In the genomic region with DNA sequence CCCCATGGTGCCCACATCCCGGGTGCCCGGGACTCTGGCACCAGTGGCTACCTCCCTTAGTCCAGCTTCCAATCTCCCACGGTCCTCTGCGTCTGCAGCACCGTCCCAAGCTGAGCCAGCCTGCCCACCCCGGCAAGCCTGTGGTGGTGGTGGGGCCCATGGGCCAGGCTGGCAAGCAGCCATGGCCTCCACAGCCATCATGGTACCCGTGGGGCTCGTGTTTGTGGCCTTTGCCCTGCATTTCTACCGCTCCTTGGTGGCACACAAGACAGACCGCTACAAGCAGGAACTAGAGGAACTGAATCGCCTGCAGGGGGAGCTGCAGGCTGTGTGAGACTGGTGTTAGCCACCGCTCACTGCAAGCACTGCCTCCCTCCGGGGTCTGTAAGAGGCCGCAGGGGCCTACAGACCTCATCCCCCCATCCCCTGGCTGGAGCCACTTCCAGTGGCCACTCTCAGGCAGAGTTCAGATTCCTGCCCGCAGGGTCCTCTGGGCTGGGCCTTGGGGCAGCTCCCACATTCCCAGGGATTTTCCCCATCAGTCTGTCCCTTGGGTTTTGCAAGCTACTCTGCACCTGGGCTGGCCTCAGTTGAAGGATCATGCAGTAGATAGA, we compare ENCODE assay signal across 7 cellular contexts. TPM values are rescaled to one million over a fixed set of nuclear protein-coding genes. Genes with fewer than 3 reads are reported as not detected.
A peak's percentile ranks its signal among the peaks of the same experiment; 100 is the strongest.
DNase-seq lines count a peak whose midpoint lies in the region; ATAC-seq and TF ChIP-seq lines count a peak whose summit lies in the region.

No MANE protein-coding gene starts in this region.

- no peak overlapping the region for H3K4me3 ChIP-seq in ascending aorta

- no peaks in the 10 kb centered on the region for H3K9me3 Mint-ChIP-seq in T-cell

- H3K9me3 ChIP-seq in ascending aorta: no peaks in the 10 kb centered on the region

- POLR2A ChIA-PET in T-cell (lab: Charles Lee): no interaction called here

- H3K36me3 Mint-ChIP-seq in T-cell: no peaks in the 10 kb centered on the region

- H3K36me3 ChIP-seq in ascending aorta: no peaks in the 10 kb centered on the region

- H3K27me3 ChIP-seq in ascending aorta: no peaks in the 10 kb centered on the region

- H3K27ac Mint-ChIP-seq in T-cell: peak overlapping the region in 1 of 2 donors; percentile 11

- intact Hi-C loops in ascending aorta (cut with DNase I): no loop called here

- peaks cover 26 to 41% (median 30%) of the 10 kb centered on the region in 3 donors for H3K4me1 Mint-ChIP-seq in T-cell

- peak; percentile 85 for TF ChIP-seq CTCF in GM12872 (IDR thresholded peaks at IDR 0.05; ENCODE audit: insufficient read depth, low read depth, low read length)
- peak; percentile 38 to 60 (median 52) for TF ChIP-seq CTCF in ascending aorta (IDR thresholded peaks at IDR 0.05)

- CTCF ChIA-PET in T-cell (lab: Charles Lee): interaction anchor here (0.6 to 1.4 kb wide), 8 partner anchors 9 to 515 kb away, joined by 3 to 5 read pairs (median 3); a partner anchor contains a TSS

- H3K27me3 Mint-ChIP-seq in T-cell: no peaks in the 10 kb centered on the region

- peaks cover 11 to 36% of the 10 kb centered on the region in 2 donors for H3K4me1 ChIP-seq in ascending aorta

- H3K4me3 Mint-ChIP-seq in T-cell: no peak overlapping the region

- ATAC-seq in T-cell (replicated peaks in 1 of 4) (no peak), GM18517 (IDR thresholded peaks at IDR 0.05; ENCODE audit: unreplicated experiment) (no peak)

- DNase-seq in NCI-H1105 (lab: John Stamatoyannopoulos, UW) (peak; percentile 48), T-cell (peak in 33 of 34 experiments; percentile 21 to 68 (median 55)), ascending aorta (ENCODE audit: low spot score in 2 of 2) (peak in 1 of 2 donors; percentile 80), iPS-NIHi11 (ENCODE audit: low spot score) (peak; percentile 42)
- peak in 3 of 4 experiments; percentile 34 to 63 (median 41) for DNase-seq in stimulated activated CD4-positive, alpha-beta T cell treated with anti-CD3 and anti-CD28 coated beads, Interleukin-1b, Interleukin-23, amount 100 ng/mL, for 24 hours (ENCODE audit: low read depth in 4 of 4, low spot score in 1 of 4)

- peak overlapping the region; percentile 17 to 93 for H3K27ac ChIP-seq in ascending aorta

RNA-seq across cellular contexts. Expression of a gene that starts 3.9 kb away (rescaled TPM):
- total RNA-seq in T-cell: 10 to 100 TPM; 34.6 to 43.6 (median 38.2) TPM
- 8.3 TPM for total RNA-seq in ascending aorta

RNA-seq across cellular contexts. Expression of a gene that starts 4.8 kb away (rescaled TPM):
- total RNA-seq in T-cell (10 to 100 TPM in 3 of 5 donors, 1 to 10 TPM in 2; 6.6 to 22.3 (median 20.8) TPM), ascending aorta (39.0 TPM)

RNA-seq across cellular contexts. Expression of a gene that starts 30.2 kb away (rescaled TPM):
- total RNA-seq in T-cell: 10 to 100 TPM; 11.5 to 22.0 (median 18.1) TPM
- total RNA-seq in ascending aorta: 66.9 TPM

RNA-seq across cellular contexts. Expression of a gene that starts 31.4 kb away (rescaled TPM):
- 1 to 10 TPM in 3 of 5 donors, under 1 TPM in 2; 0.33 to 3.5 (median 1.3) TPM for total RNA-seq in T-cell
- total RNA-seq in ascending aorta: 35.2 TPM

RNA-seq across cellular contexts. Expression of a gene that starts 56.8 kb away (rescaled TPM):
- 1 to 10 TPM; 2.3 to 3.9 (median 3.4) TPM for total RNA-seq in T-cell
- 2.0 TPM for total RNA-seq in ascending aorta
